In the genomic region with DNA sequence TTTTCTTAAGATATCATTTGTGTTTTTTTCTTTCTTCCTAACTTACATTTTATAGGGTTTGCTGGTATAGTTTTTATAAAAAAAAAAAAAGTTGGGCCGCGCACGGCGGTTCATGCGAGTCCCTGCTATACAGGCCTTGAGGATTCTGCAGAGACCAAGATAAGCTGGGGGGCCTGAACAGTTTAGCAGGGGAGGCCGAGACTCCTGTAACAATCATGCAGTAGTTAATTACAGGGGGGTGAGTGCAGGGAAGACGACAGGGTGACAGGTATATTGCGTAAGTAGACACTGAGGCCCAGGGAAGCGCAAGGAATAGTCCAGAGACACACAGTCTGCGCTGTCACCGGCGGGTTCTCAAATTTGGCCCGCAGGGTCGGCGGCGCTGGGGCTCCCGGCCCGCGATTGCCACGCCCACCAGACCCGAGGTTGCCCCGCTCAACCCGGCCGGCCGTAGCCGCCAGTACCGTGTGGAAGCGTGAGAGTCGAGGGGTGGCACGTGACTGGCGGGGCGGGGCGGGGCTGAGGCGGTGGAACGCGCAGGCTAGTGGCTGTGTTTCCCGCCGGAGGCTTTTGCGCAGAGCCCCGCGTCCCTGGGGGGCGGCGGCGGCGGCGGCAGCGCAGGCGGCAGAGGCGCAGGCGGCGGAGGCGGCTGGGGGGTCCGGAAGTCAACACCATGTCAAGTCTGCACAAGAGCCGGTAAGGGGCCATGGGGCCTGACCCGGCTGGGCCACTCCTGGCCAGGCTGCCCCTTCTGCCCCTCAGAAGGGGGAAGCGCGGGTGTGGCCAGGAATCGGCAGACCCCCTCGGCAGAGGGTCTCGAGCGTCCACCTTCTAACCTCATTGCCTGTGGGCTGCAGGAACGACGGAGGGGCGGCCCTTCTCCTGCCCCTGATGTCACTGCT, we compare ENCODE assay signal across 8 cellular contexts. TPM values are rescaled to one million over a fixed set of nuclear protein-coding genes. Genes with fewer than 3 reads are reported as not detected.
A peak's percentile ranks its signal among the peaks of the same experiment; 100 is the strongest.
DNase-seq lines count a peak whose midpoint lies in the region; ATAC-seq and TF ChIP-seq lines count a peak whose summit lies in the region.

A gene with protein sequence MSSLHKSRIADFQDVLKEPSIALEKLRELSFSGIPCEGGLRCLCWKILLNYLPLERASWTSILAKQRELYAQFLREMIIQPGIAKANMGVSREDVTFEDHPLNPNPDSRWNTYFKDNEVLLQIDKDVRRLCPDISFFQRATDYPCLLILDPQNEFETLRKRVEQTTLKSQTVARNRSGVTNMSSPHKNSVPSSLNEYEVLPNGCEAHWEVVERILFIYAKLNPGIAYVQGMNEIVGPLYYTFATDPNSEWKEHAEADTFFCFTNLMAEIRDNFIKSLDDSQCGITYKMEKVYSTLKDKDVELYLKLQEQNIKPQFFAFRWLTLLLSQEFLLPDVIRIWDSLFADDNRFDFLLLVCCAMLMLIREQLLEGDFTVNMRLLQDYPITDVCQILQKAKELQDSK (plus strand): TSS at position 573 of the 902 bp plus-strand sequence. CDS start 101 bp downstream, at position 674.

- peaks cover 10% of the 10 kb centered on the region for H3K36me3 ChIP-seq in right atrium auricular region
- H3K36me3 ChIP-seq in urinary bladder (ENCODE audit: insufficient read depth), result no peaks in the 10 kb centered on the region

- ATAC-seq in GM18502 (IDR thresholded peaks at IDR 0.05; ENCODE audit: poor library complexity, unreplicated experiment), result peak; percentile 85
- ATAC-seq in HG02938 (IDR thresholded peaks at IDR 0.05; ENCODE audit: unreplicated experiment), result peak; percentile 71

- peak within 1 kb of the TSS; percentile 94 to 97 for H3K4me3 ChIP-seq in right atrium auricular region
- H3K4me3 ChIP-seq in urinary bladder (ENCODE audit: low read depth, low read length), result peak within 1 kb of the TSS; percentile 90

- peak; percentile 76 for DNase-seq in NCI-H2029 (lab: John Stamatoyannopoulos, UW)
- peak; percentile 93 for DNase-seq in right atrium auricular region (ENCODE audit: low spot score)
- DNase-seq in pulmonary artery endothelial cell (ENCODE audit: low read depth, low spot score), result peak; percentile 24

- peaks cover 0 to 2% of the 10 kb centered on the region in 2 donors for H3K9me3 ChIP-seq in right atrium auricular region

- H3K27ac ChIP-seq in angular gyrus (ENCODE audit: low read depth, low read length), result peak within 1 kb of the TSS; percentile 75
- peak within 1 kb of the TSS; percentile 85 to 86 for H3K27ac ChIP-seq in right atrium auricular region
- peak within 1 kb of the TSS; percentile 86 for H3K27ac ChIP-seq in urinary bladder (ENCODE audit: low read depth)

- H3K27me3 ChIP-seq in right atrium auricular region, result no peaks in the 10 kb centered on the region

- peaks cover 0 to 25% of the 10 kb centered on the region in 2 donors for H3K4me1 ChIP-seq in right atrium auricular region
- no peaks in the 10 kb centered on the region for H3K4me1 ChIP-seq in urinary bladder (ENCODE audit: insufficient read depth)

- intact Hi-C loops in T-helper 2 cell treated with Interferon-gamma antibody and Interleukin-4, amounts not matched to agents 100 ng/mL and 5 ng/mL, for 36 hours (cut with micrococcal nuclease), result loop anchor here (1.0 to 5.0 kb wide), 2 partner anchors 16 to 465 kb away; partner anchors contain the start of genes COQ4, TRUB2 and ZER1

- TF ChIP-seq CTCF in right atrium auricular region (IDR thresholded peaks at IDR 0.05), result no peak

- WGBS in urinary bladder, result 5% methylated on average over 63 of the region's 64 CpGs

RNA-seq across cellular contexts. Expression of the gene that starts here (rescaled TPM):
- 21.1 and 22.2 TPM in 2 replicates for total RNA-seq in T-helper 2 cell treated with Interferon-gamma antibody and Interleukin-4, amounts not matched to agents 100 ng/mL and 5 ng/mL, for 36 hours
- total RNA-seq in right atrium auricular region (10 to 100 TPM; 14.2 to 17.1 TPM), pulmonary artery endothelial cell (12.3 and 16.8 TPM in 2 replicates), urinary bladder (8.2 TPM)
- polyA plus RNA-seq in urinary bladder, result 22.5 TPM

Comparison
In these comparisons a context has a peak if more than half of its experiments do, and no peak if none do; other contexts are left out.
1. Peak in every context shown above with its lines: DNase-seq, ATAC-seq, H3K4me3 ChIP-seq and H3K27ac ChIP-seq.
2. DNase-seq: peak in every context shown above with its lines; median percentile 93 in right atrium auricular region; 76 in NCI-H2029; 24 in pulmonary artery endothelial cell.